Comparison of ENCODE assay signal across 40 cellular contexts in the genomic region with DNA sequence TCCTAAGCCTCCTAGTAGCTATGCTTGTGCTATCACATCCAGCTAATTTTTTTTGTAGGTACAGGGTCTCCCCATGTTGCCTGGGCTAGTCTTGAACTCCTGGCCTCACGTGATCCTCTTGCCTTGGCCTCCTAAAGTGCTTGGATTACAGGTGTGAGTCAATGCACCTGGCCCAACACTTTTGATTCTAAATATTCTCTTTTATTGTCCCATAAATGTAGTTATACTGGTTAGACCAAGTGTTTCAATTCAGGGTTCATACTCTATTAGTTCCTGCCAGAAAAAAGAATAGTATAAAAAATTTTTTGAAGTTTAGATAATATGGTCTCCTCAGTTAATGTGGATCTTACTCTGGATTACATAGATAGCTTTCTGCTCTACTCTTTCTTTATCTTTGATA. TPM values are rescaled to one million over a fixed set of nuclear protein-coding genes. Genes with fewer than 3 reads are reported as not detected.
"Had no signal": no experiment of that assay in that cellular context is flagged by ENCODE, and none has a peak within 500 bp of the region (broad histone marks: within the 10 kb centered on the region; RNA-seq: fewer than 3 reads in every experiment).

No MANE protein-coding gene starts in this region.

- H3K4me3 ChIP-seq: adrenal gland, ascending aorta, body of pancreas, breast epithelium, cardiac muscle cell had no signal

- H3K4me1 ChIP-seq: adrenal gland, ascending aorta, body of pancreas, breast epithelium had no signal

- H3K27me3 ChIP-seq: adrenal gland, ascending aorta, body of pancreas, brain microvascular endothelial cell, breast epithelium, cardiac muscle cell had no signal

- DNase-seq: activated effector memory CD4-positive, alpha-beta T cell treated with anti-CD3 and anti-CD28 coated beads, Interleukin-2, amount 50 U/mL, for 16 hours; activated effector memory CD4-positive, alpha-beta T cell treated with Interleukin-2 at 50 U/mL for 16 hours; activated gamma-delta T cell; activated gamma-delta T cell treated with Interleukin-2 at 50 U/mL for 16 hours; activated naive CD4-positive, alpha-beta T cell; activated naive CD4-positive, alpha-beta T cell treated with anti-CD3 and anti-CD28 coated beads for 36 hours; activated naive CD4-positive, alpha-beta T cell treated with anti-CD3 and anti-CD28 coated beads, Interleukin-2, amount 10 ng/mL, durations not matched to agents 7 days and 5 days; activated naive CD4-positive, alpha-beta T cell treated with anti-CD3 and anti-CD28 coated beads, Interleukin-2, amount 50 U/mL, for 16 hours; activated naive CD4-positive, alpha-beta T cell treated with Interleukin-2 at 50 U/mL for 16 hours; activated naive CD8-positive, alpha-beta T cell treated with anti-CD3 and anti-CD28 coated beads for 36 hours; activated naive CD8-positive, alpha-beta T cell treated with anti-CD3 and anti-CD28 coated beads, Interleukin-2, amount 10 ng/mL, durations not matched to agents 7 days and 5 days; activated naive CD8-positive, alpha-beta T cell treated with anti-CD3 and anti-CD28 coated beads, Interleukin-2, amount 50 U/mL, for 24 hours; activated T-cell treated with anti-CD3 and anti-CD28 coated beads for 4 hours; activated T-cell treated with anti-CD3 and anti-CD28 coated beads, Interleukin-2, amount 50 U/mL, for 1 hour; activated T-cell treated with anti-CD3 and anti-CD28 coated beads, Interleukin-2, amount 50 U/mL, for 24 hours; activated T-cell treated with anti-CD3 and anti-CD28 coated beads, Interleukin-2, amount 50 U/mL, for 4 hours; activated T-cell treated with anti-CD3 and anti-CD28 coated beads, Interleukin-2, amount 50 U/mL, for 48 hours; activated T-cell treated with anti-CD3 and anti-CD28 coated beads, Interleukin-2, amount 50 U/mL, for 72 hours; adrenal gland; amniotic stem cell; amygdala; anterior cingulate cortex; aorta; body of pancreas; brain microvascular endothelial cell; caudate nucleus; central memory CD4-positive, alpha-beta T cell; cerebellar nuclear complex had no signal

- H3K9me3 ChIP-seq: adrenal gland, ascending aorta, body of pancreas, breast epithelium had no signal

- ATAC-seq: activated naive CD4-positive, alpha-beta T cell treated with anti-CD3 and anti-CD28 coated beads, Interleukin-2, amount 50 U/mL, for 72 hours; activated naive CD8-positive, alpha-beta T cell treated with anti-CD3 and anti-CD28 coated beads, Interleukin-2, amount 50 U/mL, for 24 hours; activated T-cell treated with anti-CD3 and anti-CD28 coated beads, Interleukin-2, amount 50 U/mL, for 4 hours; activated T-cell treated with anti-CD3 and anti-CD28 coated beads, Interleukin-2, amount 50 U/mL, for 72 hours; activated T-helper 17 cell treated with anti-CD3 and anti-CD28 coated beads, Interleukin-2, amount 50 U/mL, for 72 hours; body of pancreas had no signal

- H3K36me3 ChIP-seq: adrenal gland, ascending aorta, brain microvascular endothelial cell, breast epithelium, cardiac muscle cell had no signal

- H3K27ac ChIP-seq: adrenal gland, ascending aorta, body of pancreas, brain microvascular endothelial cell, breast epithelium, cardiac muscle cell had no signal

RNA-seq across cellular contexts. Expression of a gene that starts 6.7 kb away (rescaled TPM):
- total RNA-seq: activated naive CD4-positive, alpha-beta T cell treated with anti-CD3 and anti-CD28 coated beads for 36 hours; activated naive CD4-positive, alpha-beta T cell treated with anti-CD3 and anti-CD28 coated beads, Interleukin-2, amount 50 U/mL, for 72 hours; activated naive CD8-positive, alpha-beta T cell treated with anti-CD3 and anti-CD28 coated beads for 36 hours; activated naive CD8-positive, alpha-beta T cell treated with anti-CD3 and anti-CD28 coated beads, Interleukin-2, amount 10 ng/mL, durations not matched to agents 7 days and 5 days; activated T-cell treated with anti-CD3 and anti-CD28 coated beads, Interleukin-2, amount 50 U/mL, for 4 hours; activated T-cell treated with anti-CD3 and anti-CD28 coated beads, Interleukin-2, amount 50 U/mL, for 72 hours; activated T-helper 1 cell treated with anti-CD3 and anti-CD28 coated beads, Interleukin-12 subunit alpha, Interleukin-12 subunit beta, Interleukin-2, Interleukin-4 antibody, amounts not matched to agents 30 ng/mL and 10 ng/mL and 1 ng/mL, durations not matched to agents 14 hours and 24 hours and 36 hours; activated T-helper 17 cell treated with anti-CD3 and anti-CD28 coated beads, Interleukin-2, amount 50 U/mL, for 72 hours; activated T-helper 2 cell treated with anti-CD3 and anti-CD28 coated beads, Interferon-gamma antibody, Interleukin-2, Interleukin-4, amounts not matched to agents 10 μg/mL and 5 μg/mL and 100 μg/mL, durations not matched to agents 14 hours and 24 hours and 36 hours; adrenal gland; aorta; ascending aorta; astrocyte; body of pancreas; breast epithelium; bronchial epithelial cell; cardiac muscle cell; cardiac septum; cerebellum had no signal
- polyA plus RNA-seq: adipose tissue, adrenal gland, aorta, cardiac muscle cell had no signal
